26 cellular contexts compared by ENCODE assay signal in the genomic region with DNA sequence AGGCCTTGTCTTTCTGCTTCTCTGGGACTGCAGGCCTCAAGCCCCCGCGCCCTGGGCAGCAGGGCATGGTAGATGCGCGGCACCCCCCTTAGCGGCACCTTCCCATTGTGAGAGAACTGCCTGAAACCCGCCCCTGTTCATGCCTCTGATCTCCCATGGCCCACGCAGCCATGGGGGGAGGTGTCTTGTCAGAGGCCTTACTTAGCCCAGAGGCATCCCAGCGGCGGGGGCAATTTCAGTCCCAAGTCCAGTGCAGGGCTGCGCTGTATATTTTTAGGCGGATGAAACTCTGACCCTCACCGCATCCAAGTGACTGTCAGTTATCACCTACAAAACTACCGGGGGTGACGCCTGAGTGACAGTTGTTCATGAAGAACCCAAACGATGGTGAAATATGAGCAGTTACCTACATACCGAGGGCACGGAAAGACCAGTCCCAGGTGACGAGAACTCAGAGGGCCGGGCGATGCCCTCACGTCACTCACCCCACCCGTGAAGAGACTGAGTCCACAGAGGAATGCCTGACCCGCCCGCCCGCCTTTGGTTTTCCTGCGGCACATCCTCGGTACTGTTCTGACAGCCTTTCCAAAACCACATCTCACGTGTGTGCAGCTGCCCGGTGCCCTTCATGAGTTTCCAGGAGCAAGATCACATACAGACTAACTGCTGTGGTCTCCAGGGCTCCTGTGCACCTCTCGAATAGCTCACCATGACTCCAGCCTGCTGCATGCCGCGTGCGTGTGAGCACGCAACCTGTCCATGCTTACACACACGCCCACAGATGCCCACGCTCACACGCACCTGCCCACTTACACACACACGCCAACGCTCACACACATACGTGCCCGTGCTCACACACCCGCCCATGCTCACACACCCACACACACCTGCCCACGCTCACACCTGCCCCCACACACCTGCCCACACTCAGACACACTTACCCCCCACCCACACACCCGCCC. TPM values are rescaled to one million over a fixed set of nuclear protein-coding genes. Genes with fewer than 3 reads are reported as not detected.
"Had no signal": no experiment of that assay in that cellular context is flagged by ENCODE, and none has a peak within 500 bp of the region (broad histone marks: within the 10 kb centered on the region; RNA-seq: fewer than 3 reads in every experiment).

No MANE protein-coding gene starts in this region.

- FAIRE-seq: endometrium, pancreas had no signal

- DNase-seq: activated CD4-positive, alpha-beta T cell treated with anti-CD3 and anti-CD28 coated beads for 1 hour; activated CD8-positive, alpha-beta memory T cell treated with anti-CD3 and anti-CD28 coated beads for 24 hours; activated CD8-positive, alpha-beta memory T cell treated with anti-CD3 and anti-CD28 coated beads, Interleukin-2, amount 50 U/mL, for 48 hours; activated effector memory CD4-positive, alpha-beta T cell treated with anti-CD3 and anti-CD28 coated beads, Interleukin-2, amount 50 U/mL, for 16 hours; activated naive CD8-positive, alpha-beta T cell treated with anti-CD3 and anti-CD28 coated beads, Interleukin-2, amount 10 ng/mL, durations not matched to agents 7 days and 5 days; activated T-cell treated with anti-CD3 and anti-CD28 coated beads, Interleukin-2, amount 50 U/mL, for 72 hours; amygdala; brain microvascular endothelial cell; colonic mucosa; foreskin melanocyte; head of caudate nucleus; left ventricle myocardium inferior; mammary epithelial cell; naive thymus-derived CD4-positive, alpha-beta T cell; pancreas; stimulated activated CD4-positive, alpha-beta T cell treated with anti-CD3 and anti-CD28 coated beads, Interleukin-4, amount 100 ng/mL, for 24 hours; T1000; testis had no signal

- H3K9me3 Mint-ChIP-seq: activated naive CD8-positive, alpha-beta T cell treated with anti-CD3 and anti-CD28 coated beads, Interleukin-2, amount 10 ng/mL, durations not matched to agents 7 days and 5 days; activated T-cell treated with anti-CD3 and anti-CD28 coated beads, Interleukin-2, amount 50 U/mL, for 72 hours; central memory CD8-positive, alpha-beta T cell; stimulated activated effector memory CD8-positive, alpha-beta T cell treated with anti-CD3 and anti-CD28 coated beads, Interleukin-12 subunit alpha, Interleukin-12 subunit beta, amount 100 ng/mL, for 72 hours; type B pancreatic cell had no signal

- H3K27me3 ChIP-seq: brain microvascular endothelial cell, colonic mucosa, testis had no signal

- H3K4me3 ChIP-seq: colonic mucosa, left ventricle myocardium inferior, pancreas, testis had no signal

- H3K36me3 Mint-ChIP-seq: activated naive CD8-positive, alpha-beta T cell treated with anti-CD3 and anti-CD28 coated beads, Interleukin-2, amount 10 ng/mL, durations not matched to agents 7 days and 5 days; naive thymus-derived CD4-positive, alpha-beta T cell; stimulated activated effector memory CD8-positive, alpha-beta T cell treated with anti-CD3 and anti-CD28 coated beads, Interleukin-12 subunit alpha, Interleukin-12 subunit beta, amount 100 ng/mL, for 72 hours had no signal

- H3K27ac ChIP-seq: brain microvascular endothelial cell, colonic mucosa, left ventricle myocardium inferior, neutrophil, pancreas, testis had no signal

- H3K36me3 ChIP-seq: brain microvascular endothelial cell, colonic mucosa, left ventricle myocardium inferior, neutrophil, pancreas had no signal

- H3K27ac Mint-ChIP-seq: activated naive CD8-positive, alpha-beta T cell treated with anti-CD3 and anti-CD28 coated beads, Interleukin-2, amount 10 ng/mL, durations not matched to agents 7 days and 5 days; activated T-cell treated with anti-CD3 and anti-CD28 coated beads, Interleukin-2, amount 50 U/mL, for 72 hours; naive thymus-derived CD4-positive, alpha-beta T cell; stimulated activated effector memory CD8-positive, alpha-beta T cell treated with anti-CD3 and anti-CD28 coated beads, Interleukin-12 subunit alpha, Interleukin-12 subunit beta, amount 100 ng/mL, for 72 hours; type B pancreatic cell had no signal

- H3K4me1 ChIP-seq: colonic mucosa had no signal

- H3K4me3 Mint-ChIP-seq: activated naive CD8-positive, alpha-beta T cell treated with anti-CD3 and anti-CD28 coated beads, Interleukin-2, amount 10 ng/mL, durations not matched to agents 7 days and 5 days; activated T-cell treated with anti-CD3 and anti-CD28 coated beads, Interleukin-2, amount 50 U/mL, for 72 hours; central memory CD8-positive, alpha-beta T cell; naive thymus-derived CD4-positive, alpha-beta T cell; stimulated activated effector memory CD8-positive, alpha-beta T cell treated with anti-CD3 and anti-CD28 coated beads, Interleukin-12 subunit alpha, Interleukin-12 subunit beta, amount 100 ng/mL, for 72 hours had no signal

- ATAC-seq: activated T-cell treated with anti-CD3 and anti-CD28 coated beads, Interleukin-2, amount 50 U/mL, for 72 hours; naive thymus-derived CD4-positive, alpha-beta T cell; pancreas; sciatic nerve; stimulated activated effector memory CD8-positive, alpha-beta T cell treated with anti-CD3 and anti-CD28 coated beads, Interleukin-12 subunit alpha, Interleukin-12 subunit beta, amount 100 ng/mL, for 72 hours had no signal

- H3K9me3 ChIP-seq: colonic mucosa, left ventricle myocardium inferior, neutrophil, pancreas, testis had no signal

RNA-seq across cellular contexts. Expression of gene IL17D, which starts 14.4 kb away (rescaled TPM):
- total RNA-seq: activated naive CD8-positive, alpha-beta T cell treated with anti-CD3 and anti-CD28 coated beads, Interleukin-2, amount 10 ng/mL, durations not matched to agents 7 days and 5 days; mononuclear cell; T-helper 1 cell treated with Interleukin-12 subunit alpha and Interleukin-12 subunit beta and Interleukin-4 antibody, amounts not matched to agents 30 ng/mL and 1 ng/mL, for 36 hours had no signal
